Comparison of ENCODE assay signal across 11 cellular contexts in genomic region chr12:112261559-112261958, GRCh38.
DNase-seq lines count a peak whose midpoint lies in the region; ATAC-seq and TF ChIP-seq lines count a peak whose summit lies in the region.
"Had no signal": no experiment of that assay in that cellular context is flagged by ENCODE, and none has a peak within 500 bp of the region (broad histone marks: within the 10 kb centered on the region; RNA-seq: fewer than 3 reads in every experiment).

No MANE protein-coding gene starts in this region.

- intact Hi-C loops in vagina (cut with DNase I), result no loop called here

- peaks cover 41% of the 10 kb centered on the region for H3K36me3 Mint-ChIP-seq in endodermal cell (ENCODE audit: low read depth)
- H3K36me3 Mint-ChIP-seq in osteocyte (ENCODE audit: unreplicated experiment), result peaks cover 35% of the 10 kb centered on the region
- H3K36me3 Mint-ChIP-seq in activated CD8-positive, alpha-beta T cell treated with anti-CD3 and anti-CD28 coated beads, Interleukin-2, amount 10 ng/mL, durations not matched to agents 7 days and 5 days (ENCODE audit: low read depth), result peaks cover 12% of the 10 kb centered on the region

- no peak overlapping the region for H3K4me3 Mint-ChIP-seq in endodermal cell
- no peak overlapping the region for H3K4me3 Mint-ChIP-seq in osteocyte (ENCODE audit: unreplicated experiment)
- H3K4me3 Mint-ChIP-seq in activated CD8-positive, alpha-beta T cell treated with anti-CD3 and anti-CD28 coated beads, Interleukin-2, amount 10 ng/mL, durations not matched to agents 7 days and 5 days, result no peak overlapping the region

- H3K9me3 ChIP-seq in endodermal cell (ENCODE audit: control insufficient read depth, low read length) (no peaks in the 10 kb centered on the region), vagina (no peaks in the 10 kb centered on the region)

- ATAC-seq in activated CD8-positive, alpha-beta T cell treated with anti-CD3 and anti-CD28 coated beads, Interleukin-2, amount 10 ng/mL, durations not matched to agents 7 days and 5 days, result no peak
- ATAC-seq in HG03159 (IDR thresholded peaks at IDR 0.05; ENCODE audit: unreplicated experiment), result no peak

- peaks cover 5% of the 10 kb centered on the region for H3K4me1 ChIP-seq in endodermal cell (ENCODE audit: control insufficient read depth, insufficient read depth, low read length)
- no peaks in the 10 kb centered on the region for H3K4me1 ChIP-seq in vagina

- H3K27ac Mint-ChIP-seq in endodermal cell (no peak overlapping the region), osteocyte (ENCODE audit: unreplicated experiment) (no peak overlapping the region)
- no peak overlapping the region for H3K27ac Mint-ChIP-seq in activated CD8-positive, alpha-beta T cell treated with anti-CD3 and anti-CD28 coated beads, Interleukin-2, amount 10 ng/mL, durations not matched to agents 7 days and 5 days

- POLR2A ChIA-PET in activated CD8-positive, alpha-beta T cell treated with anti-CD3 and anti-CD28 coated beads, Interleukin-2, amount 10 ng/mL, durations not matched to agents 7 days and 5 days (lab: Charles Lee), result no interaction called here

- H3K36me3 ChIP-seq in endodermal cell (ENCODE audit: control insufficient read depth, insufficient read depth, low read length), result peaks cover 60% of the 10 kb centered on the region
- peaks cover 0 to 54% of the 10 kb centered on the region in 2 donors for H3K36me3 ChIP-seq in vagina

- peaks cover 9% of the 10 kb centered on the region for H3K4me1 Mint-ChIP-seq in endodermal cell
- no peaks in the 10 kb centered on the region for H3K4me1 Mint-ChIP-seq in osteocyte (ENCODE audit: unreplicated experiment)
- H3K4me1 Mint-ChIP-seq in activated CD8-positive, alpha-beta T cell treated with anti-CD3 and anti-CD28 coated beads, Interleukin-2, amount 10 ng/mL, durations not matched to agents 7 days and 5 days (ENCODE audit: low read depth), result no peaks in the 10 kb centered on the region

- TF ChIP-seq POLR2A in vagina (IDR thresholded peaks at IDR 0.05), result no peak

- 90 to 97% methylated on average over 2 to 3 of the region's 3 CpGs for WGBS in endodermal cell (ENCODE audit: insufficient coverage in 1 of 2, insufficient read length in 1 of 2), 2 experiments

- H3K9me3 Mint-ChIP-seq in endodermal cell (no peaks in the 10 kb centered on the region), osteocyte (ENCODE audit: unreplicated experiment) (no peaks in the 10 kb centered on the region)
- H3K9me3 Mint-ChIP-seq in activated CD8-positive, alpha-beta T cell treated with anti-CD3 and anti-CD28 coated beads, Interleukin-2, amount 10 ng/mL, durations not matched to agents 7 days and 5 days (ENCODE audit: insufficient read depth), result no peaks in the 10 kb centered on the region

- H3K27ac ChIP-seq in endodermal cell (ENCODE audit: low read depth, low read length) (no peak overlapping the region), vagina (no peak overlapping the region)

- DNase-seq in NCI-H2171 treated with DMSO at 0.1 percent for 48 hours (lab: John Stamatoyannopoulos, UW) (peak; percentile 3), NCI-H2171 (lab: John Stamatoyannopoulos, UW) (no peak), NCI-H226 (peak; percentile 3), endodermal cell (peak; percentile 85), osteocyte (ENCODE audit: extremely low spot score, unreplicated experiment) (no peak), vagina (ENCODE audit: extremely low spot score in 2 of 2) (no peak)
- DNase-seq in activated CD8-positive, alpha-beta T cell treated with anti-CD3 and anti-CD28 coated beads, Interleukin-2, amount 10 ng/mL, durations not matched to agents 7 days and 5 days, result no peak
- DNase-seq: activated CD4-positive, alpha-beta T cell treated with anti-CD3 and anti-CD28 coated beads, Interleukin-2, amount 50 U/mL, for 48 hours; NCI-H2081 had no signal

- no peak overlapping the region for H3K9ac ChIP-seq in endodermal cell (ENCODE audit: extremely low read depth, low read length, poor library complexity, severe bottlenecking)

- H3K27me3 Mint-ChIP-seq in endodermal cell (ENCODE audit: insufficient read depth) (no peaks in the 10 kb centered on the region), osteocyte (ENCODE audit: unreplicated experiment) (no peaks in the 10 kb centered on the region)
- no peaks in the 10 kb centered on the region for H3K27me3 Mint-ChIP-seq in activated CD8-positive, alpha-beta T cell treated with anti-CD3 and anti-CD28 coated beads, Interleukin-2, amount 10 ng/mL, durations not matched to agents 7 days and 5 days (ENCODE audit: low read depth)

- CTCF ChIA-PET in activated CD8-positive, alpha-beta T cell treated with anti-CD3 and anti-CD28 coated beads, Interleukin-2, amount 10 ng/mL, durations not matched to agents 7 days and 5 days (lab: Charles Lee), result interaction anchor here (0.6 kb wide), 1 partner anchor 125 kb away, joined by 3 read pairs; no protein-coding TSS in a partner anchor

- TF ChIP-seq CTCF in endodermal cell (conservative IDR thresholded peaks at IDR 0.05) (peak; percentile 73), osteocyte (IDR thresholded peaks at IDR 0.05) (peak; percentile 22), vagina (IDR thresholded peaks at IDR 0.05) (no peak)

- H3K4me3 ChIP-seq in endodermal cell (ENCODE audit: low read length), result no peak overlapping the region
- H3K4me3 ChIP-seq in vagina, result no peak overlapping the region
- H3K4me3 ChIP-seq: smooth muscle cell had no signal

- H3K27me3 ChIP-seq in endodermal cell (ENCODE audit: control insufficient read depth, insufficient read depth, low read length, poor library complexity, severe bottlenecking), result no peaks in the 10 kb centered on the region
- no peaks in the 10 kb centered on the region for H3K27me3 ChIP-seq in vagina

Comparison
In these comparisons a context has a peak if more than half of its experiments do, and no peak if none do; other contexts are left out.
1. DNase-seq: peak in NCI-H2171 treated with DMSO at 0.1 percent for 48 hours (single experiment), NCI-H226 (single experiment) and endodermal cell (single experiment); none in NCI-H2171 (single experiment), osteocyte (single experiment), vagina (0 of 2) and activated CD8-positive, alpha-beta T cell treated with anti-CD3 and anti-CD28 coated beads, Interleukin-2, amount 10 ng/mL, durations not matched to agents 7 days and 5 days (single experiment).
2. CTCF ChIP-seq: peak in endodermal cell (single experiment) and osteocyte (single experiment); none in vagina (0 of 3).